8 cellular contexts compared by ENCODE assay signal in the genomic region with DNA sequence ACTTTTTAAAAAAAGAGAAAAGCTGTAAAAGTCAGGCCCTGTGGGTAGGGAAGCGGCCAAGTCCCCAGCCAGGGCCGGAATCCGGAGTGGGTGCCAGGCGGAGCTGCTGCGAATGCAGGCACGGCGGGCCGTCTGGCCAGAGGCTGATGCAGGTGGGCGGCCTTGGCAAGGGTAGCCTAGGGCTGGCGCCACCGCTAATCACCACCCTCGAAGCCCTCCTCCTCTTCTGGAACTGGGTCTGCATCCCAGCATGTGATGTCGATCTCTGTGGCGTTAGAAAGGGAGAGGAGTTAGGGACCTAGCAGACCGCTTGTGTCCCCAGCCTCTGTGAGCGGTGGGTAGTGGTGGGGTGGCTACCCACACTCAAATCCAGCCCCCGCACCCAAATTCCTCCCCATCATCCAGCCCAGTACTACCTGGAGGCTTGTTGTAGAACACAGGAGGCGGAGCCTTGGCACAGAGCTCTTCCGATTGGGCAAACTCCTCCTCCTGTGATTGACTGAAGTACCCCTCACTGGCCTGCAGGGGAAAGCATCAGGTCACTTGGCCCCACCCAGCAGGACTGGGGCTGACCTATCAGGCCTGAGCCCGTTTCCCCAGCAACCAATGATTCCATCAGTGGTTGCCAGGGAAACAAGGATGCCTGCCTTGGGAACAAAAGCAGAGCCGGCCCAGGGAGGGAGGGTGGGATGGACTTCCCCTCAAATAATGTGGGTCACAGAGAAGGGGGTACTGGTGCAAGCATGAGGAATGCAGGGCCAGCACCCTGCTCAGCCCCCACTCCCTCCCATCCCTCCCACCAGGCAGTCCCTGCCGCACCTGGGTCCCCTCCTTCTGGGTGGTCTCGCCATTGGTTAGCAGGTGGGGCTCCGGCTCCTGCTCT. TPM values are rescaled to one million over a fixed set of nuclear protein-coding genes. Genes with fewer than 3 reads are reported as not detected.
DNase-seq lines count a peak whose midpoint lies in the region; ATAC-seq and TF ChIP-seq lines count a peak whose summit lies in the region.

No MANE protein-coding gene starts in this region.

- no peak overlapping the region for H3K4me3 ChIP-seq in vagina

- H3K4me1 Mint-ChIP-seq in nephron = peaks cover 22% of the 10 kb centered on the region

- ATAC-seq in GM19467 (IDR thresholded peaks at IDR 0.05; ENCODE audit: unreplicated experiment) = peak; percentile 40

- DNase-seq in DMS114 treated with DMSO at 0.1 percent for 48 hours (lab: John Stamatoyannopoulos, UW; ENCODE audit: unreplicated experiment) (peak; percentile 95), HK-2 (ENCODE audit: unreplicated experiment) (peak; percentile 80), NCI-H524 treated with DMSO at 0.1 percent for 48 hours (lab: John Stamatoyannopoulos, UW) (peak; percentile 45), activated T-cell treated with anti-CD3 and anti-CD28 coated beads for 48 hours (ENCODE audit: low read depth) (peak; percentile 68), fibroblast of peridontal ligament (ENCODE audit: extremely low read depth) (peak; percentile 91), vagina (ENCODE audit: extremely low spot score in 2 of 2) (no peak)

- H3K9me3 ChIP-seq in vagina = no peaks in the 10 kb centered on the region

- H3K4me3 Mint-ChIP-seq in nephron = peak overlapping the region; percentile 63 to 82 (median 75)

- H3K9me3 Mint-ChIP-seq in nephron = no peaks in the 10 kb centered on the region

- H3K27ac ChIP-seq in vagina = peak overlapping the region; percentile 68

- H3K36me3 ChIP-seq in vagina = peaks cover 0 to 8% of the 10 kb centered on the region in 2 donors

- intact Hi-C loops in vagina (cut with DNase I) = loop anchor here (5.0 to 10.0 kb wide), 2 partner anchors 40 to 143 kb away; a partner anchor contains a TSS

- H3K27me3 ChIP-seq in vagina = no peaks in the 10 kb centered on the region

- H3K4me1 ChIP-seq in vagina = peaks cover 36% of the 10 kb centered on the region

- TF ChIP-seq CTCF in nephron (IDR thresholded peaks at IDR 0.05; ENCODE audit: unreplicated experiment in 3 of 3) (peak; percentile 62 to 65 (median 63)), vagina (IDR thresholded peaks at IDR 0.05) (peak in 1 of 3 experiments; percentile 52)

- no peak for TF ChIP-seq POLR2A in vagina (IDR thresholded peaks at IDR 0.05)

- H3K27ac Mint-ChIP-seq in nephron = peak overlapping the region; percentile 82 to 88 (median 82)

- no peaks in the 10 kb centered on the region for H3K27me3 Mint-ChIP-seq in nephron (ENCODE audit: low read depth)

- H3K36me3 Mint-ChIP-seq in nephron (ENCODE audit: low read depth) = peaks cover 35% of the 10 kb centered on the region

RNA-seq across cellular contexts. Expression of a gene that starts 10.9 kb away (rescaled TPM):
- 1.2 TPM for total RNA-seq in vagina

RNA-seq across cellular contexts. Expression of a gene that starts 16.0 kb away (rescaled TPM):
- total RNA-seq in vagina = 69.0 TPM

RNA-seq across cellular contexts. Expression of a gene that starts 31.0 kb away (rescaled TPM):
- total RNA-seq in vagina = 28.7 TPM

RNA-seq across cellular contexts. Expression of a gene that starts 39.9 kb away (rescaled TPM):
- 118 TPM for total RNA-seq in vagina

RNA-seq across cellular contexts. Expression of a gene that starts 48.1 kb away (rescaled TPM):
- 5.2 TPM for total RNA-seq in vagina

Comparison
In these comparisons a context has a peak if more than half of its experiments do, and no peak if none do; other contexts are left out.
1. DNase-seq: peak in DMS114 treated with DMSO at 0.1 percent for 48 hours (single experiment), HK-2 (single experiment), NCI-H524 treated with DMSO at 0.1 percent for 48 hours (single experiment), activated T-cell treated with anti-CD3 and anti-CD28 coated beads for 48 hours (single experiment) and fibroblast of peridontal ligament (single experiment); none in vagina (0 of 2).